8 cellular contexts compared by ENCODE assay signal in the genomic region with DNA sequence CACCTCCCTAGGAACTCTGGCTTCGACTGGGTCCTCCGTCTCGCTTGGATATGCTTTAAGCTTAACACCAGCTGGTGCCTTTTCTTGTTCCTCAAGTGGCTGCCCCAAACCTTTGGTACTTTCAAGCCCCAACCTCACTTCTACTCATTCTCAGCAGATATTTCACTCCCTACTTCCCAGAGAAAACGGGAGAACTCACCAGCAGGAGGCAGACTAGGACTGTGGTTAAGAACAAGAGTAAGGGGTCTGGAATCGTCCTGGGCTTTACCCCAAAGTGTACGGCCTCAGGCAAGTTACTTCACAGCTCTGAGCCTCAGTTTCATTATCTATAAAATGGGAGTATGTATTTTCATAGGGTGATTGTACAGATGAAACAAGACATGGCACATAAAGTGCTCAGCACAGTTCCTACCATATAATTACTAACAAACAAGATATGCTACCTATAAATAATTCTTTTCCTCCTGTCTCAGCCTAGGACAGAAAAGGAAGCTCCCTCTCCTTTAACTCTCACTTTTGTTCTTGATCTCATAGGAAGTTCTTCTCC. TPM values are rescaled to one million over a fixed set of nuclear protein-coding genes. Genes with fewer than 3 reads are reported as not detected.
DNase-seq lines count a peak whose midpoint lies in the region; ATAC-seq and TF ChIP-seq lines count a peak whose summit lies in the region.

No MANE protein-coding gene starts in this region.

- peaks cover 35% of the 10 kb centered on the region for H3K27me3 Mint-ChIP-seq in activated CD4-positive, alpha-beta memory T cell treated with anti-CD3 and anti-CD28 coated beads, Interleukin-2, amount 10 ng/mL, durations not matched to agents 7 days and 5 days
- peaks cover 41% of the 10 kb centered on the region for H3K27me3 Mint-ChIP-seq in activated CD8-positive, alpha-beta memory T cell treated with anti-CD3 and anti-CD28 coated beads, Interleukin-2, amount 10 ng/mL, durations not matched to agents 7 days and 5 days

- H3K9me3 ChIP-seq in HAP-1 (no peaks in the 10 kb centered on the region), right cardiac atrium (ENCODE audit: control insufficient read depth, low read length) (peaks cover 3% of the 10 kb centered on the region)

- peak; percentile 59 for TF ChIP-seq CTCF in AG09319 (IDR thresholded peaks at IDR 0.05; ENCODE audit: low read depth, low read length)

- no peak overlapping the region for H3K27ac ChIP-seq in right cardiac atrium (ENCODE audit: low read length)

- CTCF ChIA-PET in activated CD4-positive, alpha-beta memory T cell treated with anti-CD3 and anti-CD28 coated beads, Interleukin-2, amount 10 ng/mL, durations not matched to agents 7 days and 5 days (lab: Charles Lee): interaction anchor here (0.7 to 1.6 kb wide), 4 partner anchors 9 to 900 kb away, joined by 3 to 8 read pairs (median 4); no protein-coding TSS in a partner anchor
- CTCF ChIA-PET in activated CD8-positive, alpha-beta memory T cell treated with anti-CD3 and anti-CD28 coated beads, Interleukin-2, amount 10 ng/mL, durations not matched to agents 7 days and 5 days (lab: Charles Lee): no interaction called here

- H3K36me3 ChIP-seq in HAP-1 (replicated peaks): no peaks in the 10 kb centered on the region

- H3K9me3 Mint-ChIP-seq in activated CD4-positive, alpha-beta memory T cell treated with anti-CD3 and anti-CD28 coated beads, Interleukin-2, amount 10 ng/mL, durations not matched to agents 7 days and 5 days: peaks cover 5% of the 10 kb centered on the region
- H3K9me3 Mint-ChIP-seq in activated CD8-positive, alpha-beta memory T cell treated with anti-CD3 and anti-CD28 coated beads, Interleukin-2, amount 10 ng/mL, durations not matched to agents 7 days and 5 days (ENCODE audit: low read depth): no peaks in the 10 kb centered on the region

- POLR2A ChIA-PET in activated CD4-positive, alpha-beta memory T cell treated with anti-CD3 and anti-CD28 coated beads, Interleukin-2, amount 10 ng/mL, durations not matched to agents 7 days and 5 days (lab: Charles Lee): no interaction called here

- no peak for TF ChIP-seq POLR2A in GM18505 (IDR thresholded peaks at IDR 0.05; ENCODE audit: borderline replicate concordance, extremely low read depth, insufficient read depth, insufficient read length)

- WGBS in right cardiac atrium: 14% methylated on average over 6 of the region's 6 CpGs

- H3K36me3 Mint-ChIP-seq in activated CD4-positive, alpha-beta memory T cell treated with anti-CD3 and anti-CD28 coated beads, Interleukin-2, amount 10 ng/mL, durations not matched to agents 7 days and 5 days (ENCODE audit: low read depth): no peaks in the 10 kb centered on the region
- H3K36me3 Mint-ChIP-seq in activated CD8-positive, alpha-beta memory T cell treated with anti-CD3 and anti-CD28 coated beads, Interleukin-2, amount 10 ng/mL, durations not matched to agents 7 days and 5 days: no peaks in the 10 kb centered on the region

- H3K4me3 ChIP-seq in HAP-1 (no peak overlapping the region), right cardiac atrium (ENCODE audit: low read length) (no peak overlapping the region)

- in situ Hi-C loops in HAP-1 (cut with MboI; ENCODE audit: low sequenced_read_pairs): loop anchor here (25.0 kb wide), 1 partner anchor 1000 kb away; no protein-coding TSS in a partner anchor

- DNase-seq in AG09319 (ENCODE audit: extremely low read depth, low read depth): no peak
- DNase-seq in HAP-1 (ENCODE audit: low spot score in 2 of 2): peak; percentile 63 to 68
- DNase-seq in SW480 (ENCODE audit: low spot score): peak; percentile 32
- DNase-seq in right cardiac atrium: peak in 1 of 3 donors; percentile 47
- DNase-seq in activated CD4-positive, alpha-beta memory T cell treated with anti-CD3 and anti-CD28 coated beads, Interleukin-2, amount 10 ng/mL, durations not matched to agents 7 days and 5 days: no peak
- DNase-seq in activated CD8-positive, alpha-beta memory T cell treated with anti-CD3 and anti-CD28 coated beads, Interleukin-2, amount 10 ng/mL, durations not matched to agents 7 days and 5 days: no peak

- intact Hi-C loops in right cardiac atrium (cut with DNase I): loop anchor here in 3 of 4 donors (5.0 to 10.0 kb wide), 3 partner anchors 560 to 777 kb away; no protein-coding TSS in a partner anchor

- H3K4me3 Mint-ChIP-seq in activated CD4-positive, alpha-beta memory T cell treated with anti-CD3 and anti-CD28 coated beads, Interleukin-2, amount 10 ng/mL, durations not matched to agents 7 days and 5 days: no peak overlapping the region
- H3K4me3 Mint-ChIP-seq in activated CD8-positive, alpha-beta memory T cell treated with anti-CD3 and anti-CD28 coated beads, Interleukin-2, amount 10 ng/mL, durations not matched to agents 7 days and 5 days: no peak overlapping the region

- H3K27me3 ChIP-seq in HAP-1 (ENCODE audit: low read depth) (no peaks in the 10 kb centered on the region), right cardiac atrium (ENCODE audit: control insufficient read depth, insufficient read depth) (no peaks in the 10 kb centered on the region)

- ATAC-seq in right cardiac atrium: peak; percentile 41 to 49
- ATAC-seq in activated CD8-positive, alpha-beta memory T cell treated with anti-CD3 and anti-CD28 coated beads, Interleukin-2, amount 10 ng/mL, durations not matched to agents 7 days and 5 days: no peak
- no peak for ATAC-seq in GM18505 (IDR thresholded peaks at IDR 0.05; ENCODE audit: unreplicated experiment)
- ATAC-seq in HG02970 (IDR thresholded peaks at IDR 0.05; ENCODE audit: low FRiP score, unreplicated experiment): no peak

- H3K4me1 Mint-ChIP-seq in activated CD4-positive, alpha-beta memory T cell treated with anti-CD3 and anti-CD28 coated beads, Interleukin-2, amount 10 ng/mL, durations not matched to agents 7 days and 5 days: no peaks in the 10 kb centered on the region
- H3K4me1 Mint-ChIP-seq in activated CD8-positive, alpha-beta memory T cell treated with anti-CD3 and anti-CD28 coated beads, Interleukin-2, amount 10 ng/mL, durations not matched to agents 7 days and 5 days: no peaks in the 10 kb centered on the region

- no peak overlapping the region for H3K27ac Mint-ChIP-seq in activated CD4-positive, alpha-beta memory T cell treated with anti-CD3 and anti-CD28 coated beads, Interleukin-2, amount 10 ng/mL, durations not matched to agents 7 days and 5 days
- H3K27ac Mint-ChIP-seq in activated CD8-positive, alpha-beta memory T cell treated with anti-CD3 and anti-CD28 coated beads, Interleukin-2, amount 10 ng/mL, durations not matched to agents 7 days and 5 days: no peak overlapping the region

- no peaks in the 10 kb centered on the region for H3K4me1 ChIP-seq in HAP-1
- H3K4me1 ChIP-seq in right cardiac atrium (ENCODE audit: control insufficient read depth, insufficient read depth, low read length): no peaks in the 10 kb centered on the region

RNA-seq across cellular contexts. Expression of a gene that starts 37.8 kb away (rescaled TPM):
- 10 to 100 TPM in 1 of 4 donors, 1 to 10 TPM in 3; 6.8 to 23.6 (median 8.9) TPM for total RNA-seq in right cardiac atrium
- 5.7 TPM for polyA plus RNA-seq in right cardiac atrium
- not detected for total RNA-seq in activated CD4-positive, alpha-beta memory T cell treated with anti-CD3 and anti-CD28 coated beads, Interleukin-2, amount 10 ng/mL, durations not matched to agents 7 days and 5 days
- total RNA-seq in activated CD8-positive, alpha-beta memory T cell treated with anti-CD3 and anti-CD28 coated beads, Interleukin-2, amount 10 ng/mL, durations not matched to agents 7 days and 5 days: not detected

Comparison
In these comparisons a context has a peak if more than half of its experiments do, and no peak if none do; other contexts are left out.
1. DNase-seq: peak in HAP-1 (2 of 2) and SW480 (single experiment); none in AG09319 (single experiment), activated CD4-positive, alpha-beta memory T cell treated with anti-CD3 and anti-CD28 coated beads, Interleukin-2, amount 10 ng/mL, durations not matched to agents 7 days and 5 days (single experiment) and activated CD8-positive, alpha-beta memory T cell treated with anti-CD3 and anti-CD28 coated beads, Interleukin-2, amount 10 ng/mL, durations not matched to agents 7 days and 5 days (single experiment).
2. ATAC-seq: peak in right cardiac atrium (2 of 2); none in activated CD8-positive, alpha-beta memory T cell treated with anti-CD3 and anti-CD28 coated beads, Interleukin-2, amount 10 ng/mL, durations not matched to agents 7 days and 5 days (single experiment), GM18505 (single experiment) and HG02970 (single experiment).
3. RNA of a gene that starts 37.8 kb away (total RNA-seq): 6.8 to 23.6 TPM in right cardiac atrium; not detected in activated CD4-positive, alpha-beta memory T cell treated with anti-CD3 and anti-CD28 coated beads, Interleukin-2, amount 10 ng/mL, durations not matched to agents 7 days and 5 days and not detected in activated CD8-positive, alpha-beta memory T cell treated with anti-CD3 and anti-CD28 coated beads, Interleukin-2, amount 10 ng/mL, durations not matched to agents 7 days and 5 days; every median in the first group is over 4 times any median in the second.